ENCODE assay signal across 20 cellular contexts in genomic region chr2:220936641-220937197, GRCh38.
"Had no signal": no experiment of that assay in that cellular context is flagged by ENCODE, and none has a peak within 500 bp of the region (broad histone marks: within the 10 kb centered on the region; RNA-seq: fewer than 3 reads in every experiment).

No MANE protein-coding gene starts in this region.

- H3K27ac Mint-ChIP-seq: activated CD8-positive, alpha-beta memory T cell treated with anti-CD3 and anti-CD28 coated beads, Interleukin-2, amount 10 ng/mL, durations not matched to agents 7 days and 5 days; activated naive CD4-positive, alpha-beta T cell treated with anti-CD3 and anti-CD28 coated beads, Interleukin-2, amount 50 U/mL, for 24 hours; stimulated activated naive CD8-positive, alpha-beta T cell treated with anti-CD3 and anti-CD28 coated beads, Interleukin-15, Interleukin-2, amounts not matched to agents 100 ng/mL and 50 ng/mL, for 24 hours had no signal

- H3K36me3 ChIP-seq: colonic mucosa, neutrophil, SJSA1, suprapubic skin had no signal

- H3K4me3 ChIP-seq: colonic mucosa, lung, SJSA1, suprapubic skin had no signal

- H3K9me3 ChIP-seq: colonic mucosa, neutrophil, SJSA1, suprapubic skin had no signal

- H3K4me3 Mint-ChIP-seq: activated CD8-positive, alpha-beta memory T cell treated with anti-CD3 and anti-CD28 coated beads, Interleukin-2, amount 10 ng/mL, durations not matched to agents 7 days and 5 days; activated naive CD4-positive, alpha-beta T cell treated with anti-CD3 and anti-CD28 coated beads, Interleukin-2, amount 50 U/mL, for 24 hours; stimulated activated naive CD8-positive, alpha-beta T cell treated with anti-CD3 and anti-CD28 coated beads, Interleukin-15, Interleukin-2, amounts not matched to agents 100 ng/mL and 50 ng/mL, for 24 hours had no signal

- ATAC-seq: esophagus mucosa had no signal

- H3K27me3 Mint-ChIP-seq: activated CD8-positive, alpha-beta memory T cell treated with anti-CD3 and anti-CD28 coated beads, Interleukin-2, amount 10 ng/mL, durations not matched to agents 7 days and 5 days had no signal

- DNase-seq: activated CD4-positive, alpha-beta T cell treated with anti-CD3 and anti-CD28 coated beads, Interleukin-2, amount 50 U/mL, for 4 hours; activated effector memory CD4-positive, alpha-beta T cell treated with anti-CD3 and anti-CD28 coated beads, Interleukin-2, amount 50 U/mL, for 16 hours; activated T-cell treated with anti-CD3 and anti-CD28 coated beads, Interleukin-2, amount 50 U/mL, for 1 hour; central memory CD4-positive, alpha-beta T cell; colonic mucosa; hypothalamus; midbrain; retina; small intestine; stimulated activated CD4-positive, alpha-beta T cell treated with anti-CD3 and anti-CD28 coated beads, Interleukin-4, amount 100 ng/mL, for 24 hours; SW 1271; trophoblast cell had no signal

- H3K9me3 Mint-ChIP-seq: activated naive CD4-positive, alpha-beta T cell treated with anti-CD3 and anti-CD28 coated beads, Interleukin-2, amount 50 U/mL, for 24 hours; stimulated activated naive CD8-positive, alpha-beta T cell treated with anti-CD3 and anti-CD28 coated beads, Interleukin-15, Interleukin-2, amounts not matched to agents 100 ng/mL and 50 ng/mL, for 24 hours had no signal

- H3K4me1 Mint-ChIP-seq: activated naive CD4-positive, alpha-beta T cell treated with anti-CD3 and anti-CD28 coated beads, Interleukin-2, amount 50 U/mL, for 24 hours had no signal

- H3K4me1 ChIP-seq: colonic mucosa, SJSA1, suprapubic skin had no signal

- H3K27ac ChIP-seq: colonic mucosa, neutrophil, SJSA1, suprapubic skin had no signal

- H3K27me3 ChIP-seq: colonic mucosa, neutrophil, SJSA1, suprapubic skin had no signal

- H3K36me3 Mint-ChIP-seq: activated CD8-positive, alpha-beta memory T cell treated with anti-CD3 and anti-CD28 coated beads, Interleukin-2, amount 10 ng/mL, durations not matched to agents 7 days and 5 days; activated naive CD4-positive, alpha-beta T cell treated with anti-CD3 and anti-CD28 coated beads, Interleukin-2, amount 50 U/mL, for 24 hours had no signal
